Comparison of ENCODE assay signal across 8 cellular contexts in genomic region chr5:133050500-133050899, GRCh38. TPM values are rescaled to one million over a fixed set of nuclear protein-coding genes. Genes with fewer than 3 reads are reported as not detected.
DNase-seq lines count a peak whose midpoint lies in the region; ATAC-seq, FAIRE-seq and TF ChIP-seq lines count a peak whose summit lies in the region.

No MANE protein-coding gene starts in this region.

- no peak overlapping the region for H3K18ac ChIP-seq in H1 (ENCODE audit: extremely low read depth, low read length)

- H4K8ac ChIP-seq in H1 (ENCODE audit: extremely low read depth, insufficient read depth, low read length), result no peak overlapping the region

- H2BK5ac ChIP-seq in H1 (ENCODE audit: low read depth, low read length), result peak overlapping the region; percentile 99

- H3K27me3 Mint-ChIP-seq in Caco-2 (ENCODE audit: insufficient read depth, unreplicated experiment), result no peaks in the 10 kb centered on the region

- H2AFZ ChIP-seq in OCI-LY3 (ENCODE audit: low read depth, low read length), result no peak overlapping the region
- no peak overlapping the region for H2AFZ ChIP-seq in H1 (ENCODE audit: low read length)
- H2AFZ ChIP-seq in neuron (ENCODE audit: low read depth, low read length), result no peak overlapping the region

- H3K9me3 Mint-ChIP-seq in Caco-2 (ENCODE audit: unreplicated experiment), result no peaks in the 10 kb centered on the region

- no peak for ATAC-seq in GM21529 (IDR thresholded peaks at IDR 0.05; ENCODE audit: unreplicated experiment)

- no peak overlapping the region for H2BK120ac ChIP-seq in H1 (replicated peaks; ENCODE audit: low read depth, low read length)

- H3K4me3 Mint-ChIP-seq in Caco-2 (ENCODE audit: unreplicated experiment), result peak overlapping the region; percentile 96

- H3K79me2 ChIP-seq in OCI-LY3 (ENCODE audit: low read length) (peaks cover 52% of the 10 kb centered on the region), H1 (ENCODE audit: control insufficient read depth in 1 of 2, insufficient read depth in 2 of 2, low read length in 2 of 2) (peaks cover 33 to 36% of the 10 kb centered on the region in 2 experiments)

- no peak for DNase-seq in Caco-2
- DNase-seq in H1 (ENCODE audit: low read depth in 1 of 2, low spot score in 2 of 2), result no peak
- no peak for DNase-seq in SW 1271 (lab: John Stamatoyannopoulos, UW)
- no peak for DNase-seq in occipital lobe (lab: John Stamatoyannopoulos, UW)
- DNase-seq in NCI-H446 (lab: John Stamatoyannopoulos, UW), result no peak

- H4K91ac ChIP-seq in H1 (replicated peaks; ENCODE audit: insufficient read length, low read length), result peak overlapping the region; percentile 28

- H2BK12ac ChIP-seq in H1 (ENCODE audit: low read depth, low read length), result no peak overlapping the region; the same call in 1 of the 2 replicates

- no peak overlapping the region for H3K23ac ChIP-seq in H1 (ENCODE audit: insufficient read length)

- BruUV-seq in Caco-2 (replicated peaks; lab: Mats Ljungman, UMichigan), result no TSS peak

- H3K9ac ChIP-seq in OCI-LY3 (ENCODE audit: low read length), result peak overlapping the region; percentile 97
- peak overlapping the region; percentile 54 to 100 (median 96) for H3K9ac ChIP-seq in H1 (replicated peaks in 1 of 4; ENCODE audit: extremely low read depth in 1 of 4, low read depth in 3 of 4, low read length in 3 of 4)

- no peak for FAIRE-seq in H1 (lab: Jason Lieb, UNC)

- TF ChIP-seq POLR2A in H1 (IDR thresholded peaks at IDR 0.05; ENCODE audit: control extremely low read depth in 1 of 2, low read depth in 2 of 2, low read length in 2 of 2), result peak; percentile 30 to 87

- TF ChIP-seq CTCF in Caco-2 (IDR thresholded peaks at IDR 0.05; ENCODE audit: insufficient read depth in 1 of 2, low read depth in 1 of 2, low read length in 1 of 2, severe bottlenecking in 1 of 2, unreplicated experiment in 1 of 2) (no peak), OCI-LY3 (IDR thresholded peaks at IDR 0.05; ENCODE audit: low read depth, low read length) (no peak), H1 (IDR thresholded peaks at IDR 0.05; ENCODE audit: control extremely low read depth in 1 of 3, insufficient read depth in 1 of 3, low read depth in 1 of 3, low read length in 3 of 3) (no peak)

- CTCF ChIA-PET in Caco-2 (lab: Charles Lee), result no interaction called here
- CTCF ChIA-PET in H1 (lab: Charles Lee; ENCODE audit: partially characterized antibody), result no interaction called here

- TF ChIP-seq EP300 in H1 (IDR thresholded peaks at IDR 0.05; ENCODE audit: borderline replicate concordance in 1 of 2, low read depth in 2 of 2, low read length in 2 of 2), result no peak

- H3K36me3 ChIP-seq in Caco-2 (ENCODE audit: control insufficient read depth, insufficient read depth, low read length) (no peaks in the 10 kb centered on the region), OCI-LY3 (replicated peaks; ENCODE audit: low read depth, low read length) (no peaks in the 10 kb centered on the region), H1 (ENCODE audit: control insufficient read depth in 2 of 4, insufficient read depth in 4 of 4, low read length in 3 of 4) (no peaks in the 10 kb centered on the region), neuron (ENCODE audit: insufficient read depth, low read length) (no peaks in the 10 kb centered on the region)

- H3K4me1 ChIP-seq in Caco-2, result peaks cover 18% of the 10 kb centered on the region
- peaks cover 16% of the 10 kb centered on the region for H3K4me1 ChIP-seq in OCI-LY3 (ENCODE audit: low read length)
- H3K4me1 ChIP-seq in H1 (replicated peaks in 1 of 4; ENCODE audit: control insufficient read depth in 3 of 4, insufficient read depth in 4 of 4, low read length in 3 of 4), result peaks cover 0 to 8% (median 2%) of the 10 kb centered on the region in 4 experiments; a peak in 4 of 7 replicates
- peaks cover 14% of the 10 kb centered on the region for H3K4me1 ChIP-seq in neuron (ENCODE audit: insufficient read depth, low read length)

- H4K20me1 ChIP-seq in OCI-LY3 (ENCODE audit: insufficient read depth, low read length), result peaks cover 10% of the 10 kb centered on the region
- peaks cover 4 to 16% of the 10 kb centered on the region in 2 experiments for H4K20me1 ChIP-seq in H1 (replicated peaks in 1 of 2; ENCODE audit: control insufficient read depth in 1 of 2, insufficient read depth in 2 of 2, low read length in 2 of 2)

- H4K5ac ChIP-seq in H1 (ENCODE audit: insufficient read length, low read depth, low read length), result no peak overlapping the region

- H3K56ac ChIP-seq in H1 (replicated peaks; ENCODE audit: insufficient read length, low read depth, low read length), result peak overlapping the region; percentile 5

- H3K27me3 ChIP-seq in Caco-2 (replicated peaks; ENCODE audit: control insufficient read depth, insufficient read depth, low read length), result no peaks in the 10 kb centered on the region
- no peaks in the 10 kb centered on the region for H3K27me3 ChIP-seq in OCI-LY3 (ENCODE audit: low read depth, low read length)
- no peaks in the 10 kb centered on the region for H3K27me3 ChIP-seq in H1 (replicated peaks in 1 of 4; ENCODE audit: control insufficient read depth in 3 of 4, extremely low read depth in 1 of 4, insufficient read depth in 3 of 4, low read length in 3 of 4)
- no peaks in the 10 kb centered on the region for H3K27me3 ChIP-seq in neuron (ENCODE audit: insufficient read depth, low read length)

- H3K36me3 Mint-ChIP-seq in Caco-2 (ENCODE audit: insufficient read depth, unreplicated experiment), result peaks cover 38% of the 10 kb centered on the region

- H3K9me3 ChIP-seq in Caco-2, result no peaks in the 10 kb centered on the region
- no peaks in the 10 kb centered on the region for H3K9me3 ChIP-seq in OCI-LY3 (ENCODE audit: insufficient read depth, low read length)
- H3K9me3 ChIP-seq in H1 (ENCODE audit: insufficient read depth in 2 of 2, low read depth in 1 of 2, low read length in 1 of 2), result no peaks in the 10 kb centered on the region
- H3K9me3 ChIP-seq in neuron (ENCODE audit: low read length), result no peaks in the 10 kb centered on the region

- H3K79me1 ChIP-seq in H1 (ENCODE audit: low read depth, low read length), result no peaks in the 10 kb centered on the region

- H3K4me3 ChIP-seq in Caco-2 (ENCODE audit: low read depth, low read length) (peak overlapping the region; percentile 93), OCI-LY3 (ENCODE audit: low read length) (peak overlapping the region; percentile 100), H1 (ENCODE audit: extremely low read depth in 1 of 4, insufficient read depth in 2 of 4, low read depth in 3 of 4, low read length in 4 of 4) (peak overlapping the region; percentile 80 to 99 (median 97); a peak in 7 of 8 replicates), neuron (ENCODE audit: low read length) (peak overlapping the region; percentile 95)

- no peak overlapping the region for H3K4ac ChIP-seq in H1 (replicated peaks; ENCODE audit: insufficient read length, low read depth, low read length)

- H3K27ac ChIP-seq in OCI-LY3 (ENCODE audit: low read length), result peak overlapping the region; percentile 89
- peak overlapping the region; percentile 99 for H3K27ac ChIP-seq in H1 (ENCODE audit: low read depth, low read length)

- H3K27ac Mint-ChIP-seq in Caco-2 (ENCODE audit: unreplicated experiment), result peak overlapping the region; percentile 100

- no peak overlapping the region for H2BK20ac ChIP-seq in H1 (ENCODE audit: low read length)

- intact Hi-C loops in Caco-2 (cut with micrococcal nuclease; ENCODE audit: unreplicated experiment), result loop anchor here (10.0 kb wide), 1 partner anchor 146 kb away; no protein-coding TSS in a partner anchor

- H2AK5ac ChIP-seq in H1 (ENCODE audit: low read depth, low read length), result no peak overlapping the region; the same call in 1 of the 2 replicates

- H3K4me2 ChIP-seq in OCI-LY3 (ENCODE audit: low read length) (peak overlapping the region; percentile 96), H1 (ENCODE audit: insufficient read depth in 1 of 2, low read depth in 2 of 2, low read length in 2 of 2) (peak overlapping the region; percentile 93 to 95)

- peaks cover 22% of the 10 kb centered on the region for H3K4me1 Mint-ChIP-seq in Caco-2 (ENCODE audit: low read depth, unreplicated experiment)

- no peak overlapping the region for H3K14ac ChIP-seq in H1 (ENCODE audit: insufficient read length)

- peaks cover 10% of the 10 kb centered on the region for H3K23me2 ChIP-seq in H1 (ENCODE audit: low read depth, low read length)

- no peak overlapping the region for H2BK15ac ChIP-seq in H1 (ENCODE audit: low read length)

- POLR2A ChIA-PET in Caco-2 (lab: Charles Lee), result interaction anchor here (2.1 kb wide), 1 partner anchor 87 kb away, joined by 23 read pairs; the partner anchor contains the start of gene AFF4
- POLR2A ChIA-PET in H1 (lab: Charles Lee; ENCODE audit: partially characterized antibody), result interaction anchor here (0.6 to 6.6 kb wide), 14 partner anchors 11 to 1106 kb away, joined by 3 to 104 read pairs (median 6); partner anchors contain the start of genes AFF4, GDF9, UQCRQ and ZCCHC10

- 4% methylated on average over 3 of the region's 3 CpGs; no CpG with 5 or more reads in 1 of the 2 experiments for WGBS in H1 (ENCODE audit: extremely low coverage in 1 of 2, insufficient coverage in 1 of 2, insufficient read length in 1 of 2, insufficient replicate concordance in 2 of 2, low coverage in 1 of 2, low lambda C conversion rate in 2 of 2, missing lambda C conversion rate in 1 of 2), 2 experiments

- no peak for TF ChIP-seq RAD21 in H1 (IDR thresholded peaks at IDR 0.05 in 1 of 2, conservative IDR thresholded peaks at IDR 0.05 in 1 of 2; ENCODE audit: low read depth in 2 of 2, low read length in 2 of 2)

RNA-seq across cellular contexts. Expression of gene HSPA4, which starts 1.3 kb away (rescaled TPM):
- total RNA-seq in Caco-2 (2022) (237 and 249 TPM in 2 replicates), occipital lobe (129 TPM)
- total RNA-seq in H1 (2021; fragmentation: NEBNext Ultra II Directional; extraction: Animal tissue kit (Norgen Biotek cat#: 25700)), result 411 and 445 TPM in 2 replicates
- polyA plus RNA-seq in H1 (2011; rRNA removed), result 24.6 and 28.9 TPM in 2 replicates
- 65.7 TPM for polyA plus RNA-seq in H1 (2011; cell fraction: cytosol; rRNA removed)
- 20.2 TPM for polyA plus RNA-seq in H1 (2011; cell fraction: nucleus; rRNA removed)
- 175 to 362 TPM (median 194 TPM) in 4 replicates for polyA plus RNA-seq in H1 (2012, experiment 1 of 2)
- polyA plus RNA-seq in H1 (2012, experiment 2 of 2), result 28.9 TPM
- polyA plus RNA-seq in H1 (2013, experiment 1 of 2), result 279 TPM
- polyA plus RNA-seq in H1 (2013, experiment 2 of 2), result 299 TPM
- 88.3 and 112 TPM in 2 replicates for polyA minus RNA-seq in H1 (2011; rRNA and poly(A)+ RNA removed)
- polyA minus RNA-seq in H1 (2011; cell fraction: cytosol; rRNA and poly(A)+ RNA removed), result 115 TPM
- polyA minus RNA-seq in H1 (2011; cell fraction: nucleus; rRNA and poly(A)+ RNA removed), result 48.9 TPM

RNA-seq across cellular contexts. Expression of gene ZCCHC10, which starts 24.2 kb away (rescaled TPM):
- 32.9 and 34.8 TPM in 2 replicates for total RNA-seq in Caco-2 (2022)
- total RNA-seq in H1 (2021; fragmentation: NEBNext Ultra II Directional; extraction: Animal tissue kit (Norgen Biotek cat#: 25700)), result 32.9 and 36.6 TPM in 2 replicates
- 17.9 and 22.4 TPM in 2 replicates for polyA plus RNA-seq in H1 (2011; rRNA removed)
- polyA plus RNA-seq in H1 (2011; cell fraction: cytosol; rRNA removed), result 19.8 TPM
- polyA plus RNA-seq in H1 (2011; cell fraction: nucleus; rRNA removed), result 20.4 TPM
- polyA plus RNA-seq in H1 (2012, experiment 1 of 2), result 28.6 to 35.7 TPM (median 29.9 TPM) in 4 replicates
- 19.8 TPM for polyA plus RNA-seq in H1 (2012, experiment 2 of 2)
- 56.0 TPM for polyA plus RNA-seq in H1 (2013, experiment 1 of 2)
- 57.3 TPM for polyA plus RNA-seq in H1 (2013, experiment 2 of 2)
- 15.2 and 28.0 TPM in 2 replicates for polyA minus RNA-seq in H1 (2011; rRNA and poly(A)+ RNA removed)
- 9.0 TPM for polyA minus RNA-seq in H1 (2011; cell fraction: cytosol; rRNA and poly(A)+ RNA removed)
- 20.8 TPM for polyA minus RNA-seq in H1 (2011; cell fraction: nucleus; rRNA and poly(A)+ RNA removed)
- total RNA-seq in occipital lobe, result 27.6 TPM
